ENCODE assay signal across 24 cellular contexts in the genomic region with DNA sequence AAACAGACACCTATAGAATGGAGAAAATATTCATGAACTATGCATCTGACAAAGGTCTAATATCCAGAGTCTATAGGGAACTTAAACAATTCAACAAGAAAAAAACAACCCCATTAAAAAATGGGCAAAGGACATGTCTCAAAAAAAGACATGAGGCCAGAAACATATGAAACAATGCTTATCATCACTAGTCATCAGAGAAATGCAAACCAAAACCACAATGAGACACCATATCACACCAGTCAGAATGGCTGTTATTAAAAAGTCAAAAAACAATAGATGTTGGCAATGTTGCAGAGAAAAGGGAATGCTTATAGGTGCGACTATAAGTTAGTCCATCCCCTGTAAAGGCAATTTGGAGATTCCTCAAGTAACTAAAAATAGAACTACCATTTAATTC.
"Had no signal": no experiment of that assay in that cellular context is flagged by ENCODE, and none has a peak within 500 bp of the region (broad histone marks: within the 10 kb centered on the region; RNA-seq: fewer than 3 reads in every experiment).

No MANE protein-coding gene starts in this region.

- H3K9ac ChIP-seq: KMS-11 had no signal

- DNase-seq: activated CD4-positive, alpha-beta memory T cell treated with anti-CD3 and anti-CD28 coated beads, Interleukin-2, amount 10 ng/mL, durations not matched to agents 7 days and 5 days; activated CD4-positive, alpha-beta T cell treated with anti-CD3 and anti-CD28 coated beads, Interleukin-2, amount 10 ng/mL, durations not matched to agents 7 days and 5 days; activated CD4-positive, CD25-positive, alpha-beta regulatory T cell; activated CD8-positive, alpha-beta memory T cell treated with anti-CD3 and anti-CD28 coated beads, Interleukin-2, amount 50 U/mL, for 48 hours; activated naive CD4-positive, alpha-beta T cell treated with anti-CD3 and anti-CD28 coated beads, Interleukin-2, amount 50 U/mL, for 16 hours; activated naive CD8-positive, alpha-beta T cell treated with anti-CD3 and anti-CD28 coated beads, Interleukin-2, amount 10 ng/mL, durations not matched to agents 7 days and 5 days; activated T-cell treated with anti-CD3 and anti-CD28 coated beads, Interleukin-2, amount 50 U/mL, for 1 hour; adrenal gland; aorta; central memory CD4-positive, alpha-beta T cell; NCI-H1105 treated with DMSO at 0.1 percent for 48 hours; NCI-H146; NCI-H187 treated with DMSO at 0.1 percent for 48 hours; NCI-H2171; NCI-H226; NCI-H526 treated with DMSO at 0.1 percent for 48 hours; NCI-H82; NK-92 treated with Interleukin-12 subunit alpha and Interleukin-12 subunit beta, amount 100 ng/mL, for 24 hours; SIG-M5; T-helper 17 cell; T-helper 9 cell had no signal

- H3K9me3 ChIP-seq: adrenal gland had no signal

- H3K4me3 Mint-ChIP-seq: activated CD4-positive, alpha-beta memory T cell treated with anti-CD3 and anti-CD28 coated beads, Interleukin-2, amount 10 ng/mL, durations not matched to agents 7 days and 5 days; activated CD4-positive, alpha-beta T cell treated with anti-CD3 and anti-CD28 coated beads, Interleukin-2, amount 10 ng/mL, durations not matched to agents 7 days and 5 days; activated naive CD8-positive, alpha-beta T cell treated with anti-CD3 and anti-CD28 coated beads, Interleukin-2, amount 10 ng/mL, durations not matched to agents 7 days and 5 days; T-helper 17 cell had no signal

- H3K27ac Mint-ChIP-seq: activated CD4-positive, alpha-beta memory T cell treated with anti-CD3 and anti-CD28 coated beads, Interleukin-2, amount 10 ng/mL, durations not matched to agents 7 days and 5 days; activated CD4-positive, alpha-beta T cell treated with anti-CD3 and anti-CD28 coated beads, Interleukin-2, amount 10 ng/mL, durations not matched to agents 7 days and 5 days; activated naive CD8-positive, alpha-beta T cell treated with anti-CD3 and anti-CD28 coated beads, Interleukin-2, amount 10 ng/mL, durations not matched to agents 7 days and 5 days had no signal

- H3K27ac ChIP-seq: adrenal gland, coronary artery, KMS-11, VCaP had no signal

- ATAC-seq: T-helper 17 cell had no signal

- H3K4me3 ChIP-seq: adrenal gland, coronary artery had no signal

- H3K27me3 ChIP-seq: adrenal gland had no signal

- H3K36me3 ChIP-seq: adrenal gland had no signal

- H3K4me2 ChIP-seq: KMS-11 had no signal

- H3K4me1 ChIP-seq: adrenal gland had no signal
